In the genomic region with DNA sequence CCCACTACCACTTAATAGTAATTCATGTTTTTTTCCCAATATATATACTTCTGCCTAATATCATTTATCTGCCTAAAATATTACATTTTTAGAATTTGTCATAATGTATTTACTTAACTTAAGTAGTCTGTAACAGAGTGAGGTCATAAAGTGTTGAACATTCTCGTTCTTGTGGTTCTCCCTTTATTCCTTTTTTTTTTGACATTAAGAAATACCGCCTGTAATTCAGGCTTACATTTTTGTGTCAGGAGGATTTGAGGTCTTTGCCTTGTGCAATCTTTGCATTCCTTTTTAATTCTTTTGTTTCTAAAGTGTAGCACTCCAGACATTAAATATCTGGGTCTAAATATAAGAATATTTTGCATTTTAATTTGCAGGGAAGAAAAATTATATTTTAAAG, we compare ENCODE assay signal across 19 cellular contexts.
DNase-seq lines count a peak whose midpoint lies in the region; ATAC-seq and TF ChIP-seq lines count a peak whose summit lies in the region.
"Had no signal": no experiment of that assay in that cellular context is flagged by ENCODE, and none has a peak within 500 bp of the region (broad histone marks: within the 10 kb centered on the region; RNA-seq: fewer than 3 reads in every experiment).

No MANE protein-coding gene starts in this region.

- peaks cover 3% of the 10 kb centered on the region for H3K36me3 Mint-ChIP-seq in neural progenitor cell
- H3K36me3 Mint-ChIP-seq in activated T-cell treated with anti-CD3 and anti-CD28 coated beads, Interleukin-2, amount 50 U/mL, for 24 hours (ENCODE audit: low read depth) = no peaks in the 10 kb centered on the region
- H3K36me3 Mint-ChIP-seq: CD4-positive, CD25-positive, alpha-beta regulatory T cell had no signal

- CTCF ChIA-PET in BJ (lab: Yijun Ruan, JAX) = no interaction called here

- peaks cover 16% of the 10 kb centered on the region for H3F3A ChIP-seq in neural progenitor cell (ENCODE audit: low read depth)

- peak overlapping the region; percentile 72 for H3K27ac ChIP-seq in neural progenitor cell
- H3K27ac ChIP-seq: adrenal gland, colonic mucosa, epithelial cell of prostate, prostate gland, WERI-Rb-1 had no signal

- H3K4me1 ChIP-seq in neural progenitor cell = peaks cover 73% of the 10 kb centered on the region
- H3K4me1 ChIP-seq: prostate gland had no signal

- H4K20me1 ChIP-seq in neural progenitor cell (ENCODE audit: low read depth) = peaks cover 9% of the 10 kb centered on the region

- H3K79me2 ChIP-seq in neural progenitor cell (ENCODE audit: low read depth) = peaks cover 98% of the 10 kb centered on the region

- H2AFZ ChIP-seq in neural progenitor cell (replicated peaks) = no peak overlapping the region

- no peak overlapping the region for H3K27ac Mint-ChIP-seq in neural progenitor cell
- H3K27ac Mint-ChIP-seq in activated T-cell treated with anti-CD3 and anti-CD28 coated beads, Interleukin-2, amount 50 U/mL, for 24 hours = no peak overlapping the region
- H3K27ac Mint-ChIP-seq: activated T-helper 2 cell treated with anti-CD3 and anti-CD28 coated beads, Interferon-gamma antibody, Interleukin-2, Interleukin-4, amounts not matched to agents 10 μg/mL and 5 μg/mL and 100 μg/mL, durations not matched to agents 14 hours and 24 hours and 36 hours; CD4-positive, CD25-positive, alpha-beta regulatory T cell had no signal

- no peaks in the 10 kb centered on the region for H3K9me3 ChIP-seq in neural progenitor cell (ENCODE audit: low read depth)
- H3K9me3 ChIP-seq: adrenal gland, colonic mucosa, prostate gland had no signal

- DNase-seq in BJ (ENCODE audit: low read depth) (peak; percentile 40), LHCN-M2 (ENCODE audit: low read depth) (peak; percentile 61), fibroblast of gingiva (ENCODE audit: low read depth) (peak; percentile 84), neural progenitor cell (ENCODE audit: low spot score) (no peak), NCI-H1930 (lab: John Stamatoyannopoulos, UW) (no peak), NCI-H510A (lab: John Stamatoyannopoulos, UW) (no peak)
- no peak for DNase-seq in activated T-cell treated with anti-CD3 and anti-CD28 coated beads, Interleukin-2, amount 50 U/mL, for 24 hours
- DNase-seq: adrenal gland; CD4-positive, CD25-positive, alpha-beta regulatory T cell; colonic mucosa; left cardiac atrium; NCI-H187 treated with DMSO at 0.1 percent for 48 hours; SW 1271; WERI-Rb-1 had no signal

- H3K27me3 Mint-ChIP-seq in neural progenitor cell (ENCODE audit: insufficient read depth, low read depth) = no peaks in the 10 kb centered on the region
- H3K27me3 Mint-ChIP-seq in activated T-cell treated with anti-CD3 and anti-CD28 coated beads, Interleukin-2, amount 50 U/mL, for 24 hours = no peaks in the 10 kb centered on the region
- H3K27me3 Mint-ChIP-seq: CD4-positive, CD25-positive, alpha-beta regulatory T cell had no signal

- no peak for ATAC-seq in GM21381 (IDR thresholded peaks at IDR 0.05; ENCODE audit: unreplicated experiment)
- ATAC-seq: left cardiac atrium, Panc1 had no signal

- H3K4me3 ChIP-seq in BJ (ENCODE audit: low read depth, low read length) (no peak overlapping the region), neural progenitor cell (no peak overlapping the region)
- H3K4me3 ChIP-seq: adrenal gland, colonic mucosa, prostate gland had no signal

- no peak for TF ChIP-seq CTCF in BJ (IDR thresholded peaks at IDR 0.05; ENCODE audit: insufficient read depth, low read depth, low read length)
- TF ChIP-seq CTCF in neural progenitor cell (IDR thresholded peaks at IDR 0.05) = no peak

- peaks cover 39% of the 10 kb centered on the region for H3K4me1 Mint-ChIP-seq in neural progenitor cell
- no peaks in the 10 kb centered on the region for H3K4me1 Mint-ChIP-seq in activated T-cell treated with anti-CD3 and anti-CD28 coated beads, Interleukin-2, amount 50 U/mL, for 24 hours (ENCODE audit: low read depth)
- H3K4me1 Mint-ChIP-seq: CD4-positive, CD25-positive, alpha-beta regulatory T cell had no signal

- H3K9me3 Mint-ChIP-seq in neural progenitor cell = no peaks in the 10 kb centered on the region
- no peaks in the 10 kb centered on the region for H3K9me3 Mint-ChIP-seq in activated T-cell treated with anti-CD3 and anti-CD28 coated beads, Interleukin-2, amount 50 U/mL, for 24 hours
- H3K9me3 Mint-ChIP-seq: activated T-helper 2 cell treated with anti-CD3 and anti-CD28 coated beads, Interferon-gamma antibody, Interleukin-2, Interleukin-4, amounts not matched to agents 10 μg/mL and 5 μg/mL and 100 μg/mL, durations not matched to agents 14 hours and 24 hours and 36 hours had no signal

- H3K36me3 ChIP-seq in BJ (ENCODE audit: control insufficient read depth, insufficient read depth, low read length) = no peaks in the 10 kb centered on the region
- H3K36me3 ChIP-seq in neural progenitor cell = no peaks in the 10 kb centered on the region
- H3K36me3 ChIP-seq: adrenal gland, colonic mucosa, prostate gland, WERI-Rb-1 had no signal

- no peak overlapping the region for H3K4me3 Mint-ChIP-seq in neural progenitor cell
- H3K4me3 Mint-ChIP-seq in activated T-cell treated with anti-CD3 and anti-CD28 coated beads, Interleukin-2, amount 50 U/mL, for 24 hours = no peak overlapping the region
- H3K4me3 Mint-ChIP-seq: CD4-positive, CD25-positive, alpha-beta regulatory T cell had no signal

- H3K9ac ChIP-seq in neural progenitor cell = no peak overlapping the region

- H3K4me2 ChIP-seq in neural progenitor cell = peak overlapping the region; percentile 63

- POLR2A ChIA-PET in BJ (lab: Charles Lee) = interaction anchor here (0.6 kb wide), 1 partner anchor 312 kb away, joined by 3 read pairs; no protein-coding TSS in a partner anchor

- H3K27me3 ChIP-seq in BJ (ENCODE audit: control insufficient read depth, insufficient read depth, low read length) = no peaks in the 10 kb centered on the region
- no peaks in the 10 kb centered on the region for H3K27me3 ChIP-seq in neural progenitor cell
- H3K27me3 ChIP-seq: adrenal gland, colonic mucosa had no signal

Comparison
In these comparisons a context has a peak if more than half of its experiments do, and no peak if none do; other contexts are left out.
1. DNase-seq: peak in BJ (single experiment), LHCN-M2 (single experiment) and fibroblast of gingiva (single experiment); none in neural progenitor cell (single experiment), NCI-H1930 (0 of 2), NCI-H510A (single experiment) and activated T-cell treated with anti-CD3 and anti-CD28 coated beads, Interleukin-2, amount 50 U/mL, for 24 hours (single experiment).